Comparison of ENCODE assay signal across 8 cellular contexts in genomic region chr2:32164254-32164653, GRCh38. TPM values are rescaled to one million over a fixed set of nuclear protein-coding genes. Genes with fewer than 3 reads are reported as not detected.
A peak's percentile ranks its signal among the peaks of the same experiment; 100 is the strongest.
DNase-seq lines count a peak whose midpoint lies in the region; ATAC-seq and TF ChIP-seq lines count a peak whose summit lies in the region.
"Not testable (repeated sequence)": the region's sequence is repeated elsewhere in the genome, so short reads cannot be mapped to it uniquely, and the experiment has no call there.

No MANE protein-coding gene starts in this region.

- ATAC-seq in T-cell (replicated peaks in 1 of 4) = not testable (repeated sequence)

- H3K27ac Mint-ChIP-seq in T-cell = peak overlapping the region; percentile 16 to 57
- peak overlapping the region; percentile 52 for H3K27ac Mint-ChIP-seq in activated T-helper 1 cell treated with anti-CD3 and anti-CD28 coated beads, Interleukin-12 subunit alpha, Interleukin-12 subunit beta, Interleukin-2, Interleukin-4 antibody, amounts not matched to agents 30 ng/mL and 10 ng/mL and 1 ng/mL, durations not matched to agents 14 hours and 24 hours and 36 hours
- not testable (repeated sequence) for H3K27ac Mint-ChIP-seq in chondrocyte (ENCODE audit: unreplicated experiment)

- H3K27ac ChIP-seq in 22Rv1 = peak overlapping the region; percentile 96

- intact Hi-C loops in activated T-helper 1 cell treated with anti-CD3 and anti-CD28 coated beads, Interleukin-12 subunit alpha, Interleukin-12 subunit beta, Interleukin-2, Interleukin-4 antibody, amounts not matched to agents 30 ng/mL and 10 ng/mL and 1 ng/mL, durations not matched to agents 14 hours and 24 hours and 36 hours (cut with micrococcal nuclease) = not testable (repeated sequence)

- not testable (repeated sequence) for H3K4me1 ChIP-seq in iPS-15b (ENCODE audit: control insufficient read depth, insufficient read depth, low read length)
- H3K4me1 ChIP-seq in neuron (ENCODE audit: insufficient read depth, low read length) = peaks cover 11% of the 10 kb centered on the region

- not testable (repeated sequence) for TF ChIP-seq CTCF in 22Rv1 (IDR thresholded peaks at IDR 0.05); GM06990 (IDR thresholded peaks at IDR 0.05; ENCODE audit: insufficient read depth, low read length, poor library complexity, severe bottlenecking); LNCaP clone FGC (IDR thresholded peaks at IDR 0.05; ENCODE audit: control insufficient read depth, extremely low read depth, insufficient read depth); chondrocyte (IDR thresholded peaks at IDR 0.05)

- H3K9me3 ChIP-seq in iPS-15b (ENCODE audit: control insufficient read depth, insufficient read depth, low read length); neuron (ENCODE audit: low read length): not testable (repeated sequence)

- H3K4me3 Mint-ChIP-seq in T-cell = peak overlapping the region; percentile 97 to 99 (median 98)
- peak overlapping the region; percentile 99 for H3K4me3 Mint-ChIP-seq in activated T-helper 1 cell treated with anti-CD3 and anti-CD28 coated beads, Interleukin-12 subunit alpha, Interleukin-12 subunit beta, Interleukin-2, Interleukin-4 antibody, amounts not matched to agents 30 ng/mL and 10 ng/mL and 1 ng/mL, durations not matched to agents 14 hours and 24 hours and 36 hours
- H3K4me3 Mint-ChIP-seq in chondrocyte (ENCODE audit: unreplicated experiment) = peak overlapping the region; percentile 99

- not testable (repeated sequence) for H3K27me3 ChIP-seq in GM06990 (replicated peaks; ENCODE audit: control insufficient read depth, insufficient read depth, low read length); iPS-15b (ENCODE audit: control insufficient read depth, insufficient read depth, low read length); neuron (ENCODE audit: insufficient read depth, low read length)

- peak overlapping the region; percentile 87; the same call in 1 of the 2 replicates for H3K4me3 ChIP-seq in GM06990 (replicated peaks; ENCODE audit: low read depth, low read length)
- H3K4me3 ChIP-seq in LNCaP clone FGC (ENCODE audit: low read depth, low read length) = peak overlapping the region; percentile 95
- H3K4me3 ChIP-seq in iPS-15b (ENCODE audit: low read depth, low read length) = peak overlapping the region; percentile 92
- peak overlapping the region; percentile 88 for H3K4me3 ChIP-seq in neuron (ENCODE audit: low read length)

- not testable (repeated sequence) for DNase-seq in GM06990 (ENCODE audit: extremely low read depth, insufficient read length); LNCaP clone FGC (ENCODE audit: low read depth); T-cell; activated T-helper 1 cell treated with anti-CD3 and anti-CD28 coated beads, Interleukin-12 subunit alpha, Interleukin-12 subunit beta, Interleukin-2, Interleukin-4 antibody, amounts not matched to agents 30 ng/mL and 10 ng/mL and 1 ng/mL, durations not matched to agents 14 hours and 24 hours and 36 hours (ENCODE audit: low spot score); chondrocyte (ENCODE audit: low spot score)

- not testable (repeated sequence) for H3K36me3 Mint-ChIP-seq in T-cell; chondrocyte (ENCODE audit: low read depth)
- peaks cover 12% of the 10 kb centered on the region for H3K36me3 Mint-ChIP-seq in activated T-helper 1 cell treated with anti-CD3 and anti-CD28 coated beads, Interleukin-12 subunit alpha, Interleukin-12 subunit beta, Interleukin-2, Interleukin-4 antibody, amounts not matched to agents 30 ng/mL and 10 ng/mL and 1 ng/mL, durations not matched to agents 14 hours and 24 hours and 36 hours (ENCODE audit: low read depth)

- H3K36me3 ChIP-seq in GM06990 (ENCODE audit: control insufficient read depth, insufficient read depth, low read length); iPS-15b (ENCODE audit: control insufficient read depth, insufficient read depth, low read length); neuron (ENCODE audit: insufficient read depth, low read length): not testable (repeated sequence)

- POLR2A ChIA-PET in T-cell (lab: Charles Lee) = not testable (repeated sequence)

- H3K27me3 Mint-ChIP-seq in T-cell; activated T-helper 1 cell treated with anti-CD3 and anti-CD28 coated beads, Interleukin-12 subunit alpha, Interleukin-12 subunit beta, Interleukin-2, Interleukin-4 antibody, amounts not matched to agents 30 ng/mL and 10 ng/mL and 1 ng/mL, durations not matched to agents 14 hours and 24 hours and 36 hours (ENCODE audit: insufficient read depth); chondrocyte (ENCODE audit: low read depth): not testable (repeated sequence)

- CTCF ChIA-PET in T-cell (lab: Charles Lee) = not testable (repeated sequence)

- H3K9me3 Mint-ChIP-seq in T-cell; activated T-helper 1 cell treated with anti-CD3 and anti-CD28 coated beads, Interleukin-12 subunit alpha, Interleukin-12 subunit beta, Interleukin-2, Interleukin-4 antibody, amounts not matched to agents 30 ng/mL and 10 ng/mL and 1 ng/mL, durations not matched to agents 14 hours and 24 hours and 36 hours; chondrocyte (ENCODE audit: low read depth): not testable (repeated sequence)

- not testable (repeated sequence) for H3K9ac ChIP-seq in iPS-15b (ENCODE audit: low read depth, low read length)

- not testable (repeated sequence) for H2AFZ ChIP-seq in neuron (ENCODE audit: low read depth, low read length)

- H3K4me1 Mint-ChIP-seq in T-cell (peaks cover 27 to 34% (median 32%) of the 10 kb centered on the region in 3 donors), chondrocyte (ENCODE audit: low read depth) (peaks cover 24% of the 10 kb centered on the region)
- peaks cover 29% of the 10 kb centered on the region for H3K4me1 Mint-ChIP-seq in activated T-helper 1 cell treated with anti-CD3 and anti-CD28 coated beads, Interleukin-12 subunit alpha, Interleukin-12 subunit beta, Interleukin-2, Interleukin-4 antibody, amounts not matched to agents 30 ng/mL and 10 ng/mL and 1 ng/mL, durations not matched to agents 14 hours and 24 hours and 36 hours (ENCODE audit: low read depth)

RNA-seq across cellular contexts. Expression of gene SLC30A6, which starts 1.4 kb away (rescaled TPM):
- total RNA-seq in T-cell (10 to 100 TPM; 13.2 to 19.2 (median 15.5) TPM), chondrocyte (26.5 to 34.4 TPM (median 28.8 TPM) in 3 replicates)
- total RNA-seq in activated T-helper 1 cell treated with anti-CD3 and anti-CD28 coated beads, Interleukin-12 subunit alpha, Interleukin-12 subunit beta, Interleukin-2, Interleukin-4 antibody, amounts not matched to agents 30 ng/mL and 10 ng/mL and 1 ng/mL, durations not matched to agents 14 hours and 24 hours and 36 hours = 23.1 and 27.0 TPM in 2 replicates
